In genomic region chr14:105377555-105378182, GRCh38 we compare ENCODE assay signal across 19 cellular contexts. TPM values are rescaled to one million over a fixed set of nuclear protein-coding genes. Genes with fewer than 3 reads are reported as not detected.
DNase-seq lines count a peak whose midpoint lies in the region; ATAC-seq and TF ChIP-seq lines count a peak whose summit lies in the region.
"Had no signal": no experiment of that assay in that cellular context is flagged by ENCODE, and none has a peak within 500 bp of the region (broad histone marks: within the 10 kb centered on the region; RNA-seq: fewer than 3 reads in every experiment).

No MANE protein-coding gene starts in this region.

- H3K36me3 Mint-ChIP-seq in activated CD8-positive, alpha-beta T cell treated with anti-CD3 and anti-CD28 coated beads, Interleukin-2, amount 10 ng/mL, durations not matched to agents 7 days and 5 days (ENCODE audit: low read depth), result no peaks in the 10 kb centered on the region
- no peaks in the 10 kb centered on the region for H3K36me3 Mint-ChIP-seq in activated CD8-positive, alpha-beta T cell treated with anti-CD3 and anti-CD28 coated beads for 36 hours (ENCODE audit: low read depth)
- peaks cover 22% of the 10 kb centered on the region for H3K36me3 Mint-ChIP-seq in WTC11
- peaks cover 8% of the 10 kb centered on the region for H3K36me3 Mint-ChIP-seq in type B pancreatic cell

- CTCF ChIA-PET in activated CD8-positive, alpha-beta T cell treated with anti-CD3 and anti-CD28 coated beads, Interleukin-2, amount 10 ng/mL, durations not matched to agents 7 days and 5 days (lab: Charles Lee), result interaction anchor here (10.6 kb wide), 1 partner anchor 113 kb away, joined by 157 read pairs; the partner anchor contains the start of gene TEDC1
- CTCF ChIA-PET in activated CD8-positive, alpha-beta T cell treated with anti-CD3 and anti-CD28 coated beads for 36 hours (lab: Charles Lee), result no interaction called here
- CTCF ChIA-PET in WTC11 (lab: Charles Lee), result interaction anchor here (0.6 to 3.5 kb wide), 17 partner anchors 12 to 209 kb away, joined by 3 to 11 read pairs (median 3); partner anchors contain the start of gene JAG2

- intact Hi-C loops in activated CD8-positive, alpha-beta T cell treated with anti-CD3 and anti-CD28 coated beads for 36 hours (cut with micrococcal nuclease), result loop anchor here (10.0 kb wide), 1 partner anchor 67 kb away; no protein-coding TSS in a partner anchor

- TF ChIP-seq CTCF in activated CD8-positive, alpha-beta T cell treated with anti-CD3 and anti-CD28 coated beads for 36 hours (IDR thresholded peaks at IDR 0.05), result no peak
- TF ChIP-seq CTCF in WTC11 (IDR thresholded peaks at IDR 0.05), result peak; percentile 18; the same call in 1 of the 2 replicates
- TF ChIP-seq CTCF in type B pancreatic cell (conservative IDR thresholded peaks at IDR 0.05), result no peak

- peaks cover 15% of the 10 kb centered on the region for H3K4me1 Mint-ChIP-seq in activated CD8-positive, alpha-beta T cell treated with anti-CD3 and anti-CD28 coated beads, Interleukin-2, amount 10 ng/mL, durations not matched to agents 7 days and 5 days (ENCODE audit: low read depth)
- H3K4me1 Mint-ChIP-seq in activated CD8-positive, alpha-beta T cell treated with anti-CD3 and anti-CD28 coated beads for 36 hours (ENCODE audit: low read depth), result peaks cover 9% of the 10 kb centered on the region
- H3K4me1 Mint-ChIP-seq in WTC11 (peaks cover 11% of the 10 kb centered on the region), type B pancreatic cell (ENCODE audit: unreplicated experiment) (peaks cover 3% of the 10 kb centered on the region)

- ATAC-seq in activated CD8-positive, alpha-beta T cell treated with anti-CD3 and anti-CD28 coated beads, Interleukin-2, amount 10 ng/mL, durations not matched to agents 7 days and 5 days, result no peak
- ATAC-seq in activated CD8-positive, alpha-beta T cell treated with anti-CD3 and anti-CD28 coated beads for 36 hours, result no peak
- peak; percentile 67 for ATAC-seq in WTC11
- no peak for ATAC-seq in GM21529 (IDR thresholded peaks at IDR 0.05; ENCODE audit: unreplicated experiment)

- no peaks in the 10 kb centered on the region for H3K9me3 Mint-ChIP-seq in activated CD8-positive, alpha-beta T cell treated with anti-CD3 and anti-CD28 coated beads, Interleukin-2, amount 10 ng/mL, durations not matched to agents 7 days and 5 days (ENCODE audit: insufficient read depth)
- no peaks in the 10 kb centered on the region for H3K9me3 Mint-ChIP-seq in activated CD8-positive, alpha-beta T cell treated with anti-CD3 and anti-CD28 coated beads for 36 hours
- peaks cover 11% of the 10 kb centered on the region for H3K9me3 Mint-ChIP-seq in WTC11
- H3K9me3 Mint-ChIP-seq in type B pancreatic cell, result no peaks in the 10 kb centered on the region

- DNase-seq in activated CD8-positive, alpha-beta T cell treated with anti-CD3 and anti-CD28 coated beads, Interleukin-2, amount 10 ng/mL, durations not matched to agents 7 days and 5 days, result no peak
- no peak for DNase-seq in activated CD8-positive, alpha-beta T cell treated with anti-CD3 and anti-CD28 coated beads for 36 hours
- DNase-seq in WTC11 (ENCODE audit: low spot score) (peak; percentile 35), iPS-NIHi11 (ENCODE audit: low spot score) (peak; percentile 71), type B pancreatic cell (ENCODE audit: extremely low spot score, unreplicated experiment) (no peak), DMS114 treated with DMSO at 0.1 percent for 48 hours (lab: John Stamatoyannopoulos, UW; ENCODE audit: unreplicated experiment) (no peak), HUDEP-2 (lab: John Stamatoyannopoulos, UW; ENCODE audit: unreplicated experiment in 76 of 76) (no peak)
- DNase-seq: 8988T; DND-41; KG1; MV-4-11; NCI-H1694 treated with DMSO at 0.1 percent for 48 hours; NCI-H2107; NCI-H510A; NCI-H748 treated with DMSO at 0.1 percent for 48 hours; NK-92 treated with Interleukin-12 subunit alpha and Interleukin-12 subunit beta, amount 100 ng/mL, for 24 hours; Right ventricle myocardium superior had no signal

- H3K4me3 Mint-ChIP-seq in activated CD8-positive, alpha-beta T cell treated with anti-CD3 and anti-CD28 coated beads, Interleukin-2, amount 10 ng/mL, durations not matched to agents 7 days and 5 days, result no peak overlapping the region
- no peak overlapping the region for H3K4me3 Mint-ChIP-seq in activated CD8-positive, alpha-beta T cell treated with anti-CD3 and anti-CD28 coated beads for 36 hours
- H3K4me3 Mint-ChIP-seq in WTC11 (no peak overlapping the region), type B pancreatic cell (no peak overlapping the region)
- H3K4me3 Mint-ChIP-seq: CD14-positive monocyte had no signal

- POLR2A ChIA-PET in activated CD8-positive, alpha-beta T cell treated with anti-CD3 and anti-CD28 coated beads, Interleukin-2, amount 10 ng/mL, durations not matched to agents 7 days and 5 days (lab: Charles Lee), result interaction anchor here (0.7 kb wide), 1 partner anchor 12 kb away, joined by 3 read pairs; no protein-coding TSS in a partner anchor
- POLR2A ChIA-PET in activated CD8-positive, alpha-beta T cell treated with anti-CD3 and anti-CD28 coated beads for 36 hours (lab: Charles Lee), result no interaction called here
- POLR2A ChIA-PET in WTC11 (lab: Charles Lee), result no interaction called here

- no peaks in the 10 kb centered on the region for H3K27me3 Mint-ChIP-seq in activated CD8-positive, alpha-beta T cell treated with anti-CD3 and anti-CD28 coated beads, Interleukin-2, amount 10 ng/mL, durations not matched to agents 7 days and 5 days (ENCODE audit: low read depth)
- H3K27me3 Mint-ChIP-seq in activated CD8-positive, alpha-beta T cell treated with anti-CD3 and anti-CD28 coated beads for 36 hours, result no peaks in the 10 kb centered on the region
- peaks cover 15% of the 10 kb centered on the region for H3K27me3 Mint-ChIP-seq in WTC11 (ENCODE audit: low read depth)
- no peaks in the 10 kb centered on the region for H3K27me3 Mint-ChIP-seq in type B pancreatic cell

- H3K27ac Mint-ChIP-seq in activated CD8-positive, alpha-beta T cell treated with anti-CD3 and anti-CD28 coated beads, Interleukin-2, amount 10 ng/mL, durations not matched to agents 7 days and 5 days, result peak overlapping the region; percentile 30
- H3K27ac Mint-ChIP-seq in activated CD8-positive, alpha-beta T cell treated with anti-CD3 and anti-CD28 coated beads for 36 hours, result no peak overlapping the region
- H3K27ac Mint-ChIP-seq in WTC11, result no peak overlapping the region
- H3K27ac Mint-ChIP-seq in type B pancreatic cell, result peak overlapping the region; percentile 42

TF ChIP-seq in WTC11, 78 proteins besides CTCF, POLR2A, EP300 and RAD21:
- TF ChIP-seq NR2C2 (CRISPR knock-in tag; IDR thresholded peaks at IDR 0.05), result no peak
- 0 out of 2 replicates have a peak, but pooled peaks have one; percentile 66 for TF ChIP-seq ZNF121 (CRISPR knock-in tag; IDR thresholded peaks at IDR 0.05)
- no peak for TF ChIP-seq CBFB (CRISPR knock-in tag; IDR thresholded peaks at IDR 0.05; ENCODE audit: low read depth)
- TF ChIP-seq GRHL2 (CRISPR knock-in tag; IDR thresholded peaks at IDR 0.05; ENCODE audit: insufficient replicate concordance, severe bottlenecking), result no peak

RNA-seq across cellular contexts. Expression of gene TEX22, which starts 20.7 kb away (rescaled TPM):
- 1 to 10 TPM; 1.9 to 2.4 TPM for total RNA-seq in activated CD8-positive, alpha-beta T cell treated with anti-CD3 and anti-CD28 coated beads, Interleukin-2, amount 10 ng/mL, durations not matched to agents 7 days and 5 days
- total RNA-seq in activated CD8-positive, alpha-beta T cell treated with anti-CD3 and anti-CD28 coated beads for 36 hours, result 1 to 10 TPM; 1.2 to 2.2 TPM
- 0.55 to 2.2 TPM (median 0.87 TPM) in 3 replicates for total RNA-seq in WTC11 (2021)
- 0.76 and 4.1 TPM in 2 replicates for total RNA-seq in type B pancreatic cell (ENCODE audit: low replicate concordance)

RNA-seq across cellular contexts. Expression of gene MTA1, which starts 42.0 kb away (rescaled TPM):
- total RNA-seq in activated CD8-positive, alpha-beta T cell treated with anti-CD3 and anti-CD28 coated beads, Interleukin-2, amount 10 ng/mL, durations not matched to agents 7 days and 5 days, result 100 to 1,000 TPM; 109 to 127 TPM
- 100 to 1,000 TPM; 133 to 140 TPM for total RNA-seq in activated CD8-positive, alpha-beta T cell treated with anti-CD3 and anti-CD28 coated beads for 36 hours
- total RNA-seq in WTC11 (2021) (248 to 279 TPM (median 251 TPM) in 3 replicates), type B pancreatic cell (ENCODE audit: low replicate concordance) (113 and 194 TPM in 2 replicates)

Comparison
In these comparisons a context has a peak if more than half of its experiments do, and no peak if none do; other contexts are left out.
1. H3K27ac Mint-ChIP-seq: peak in activated CD8-positive, alpha-beta T cell treated with anti-CD3 and anti-CD28 coated beads, Interleukin-2, amount 10 ng/mL, durations not matched to agents 7 days and 5 days (single experiment) and type B pancreatic cell (single experiment); none in activated CD8-positive, alpha-beta T cell treated with anti-CD3 and anti-CD28 coated beads for 36 hours (single experiment) and WTC11 (single experiment).
2. DNase-seq: peak in WTC11 (single experiment) and iPS-NIHi11 (single experiment); none in activated CD8-positive, alpha-beta T cell treated with anti-CD3 and anti-CD28 coated beads, Interleukin-2, amount 10 ng/mL, durations not matched to agents 7 days and 5 days (single experiment), activated CD8-positive, alpha-beta T cell treated with anti-CD3 and anti-CD28 coated beads for 36 hours (single experiment), type B pancreatic cell (single experiment), DMS114 treated with DMSO at 0.1 percent for 48 hours (single experiment) and HUDEP-2 (0 of 76).